Comparison of ENCODE assay signal across 23 cellular contexts in genomic region chr16:4989391-4990006, GRCh38. TPM values are rescaled to one million over a fixed set of nuclear protein-coding genes. Genes with fewer than 3 reads are reported as not detected.
"Had no signal": no experiment of that assay in that cellular context is flagged by ENCODE, and none has a peak within 500 bp of the region (broad histone marks: within the 10 kb centered on the region; RNA-seq: fewer than 3 reads in every experiment).

No MANE protein-coding gene starts in this region.

- H3K4me3 Mint-ChIP-seq: activated naive CD8-positive, alpha-beta T cell treated with anti-CD3 and anti-CD28 coated beads for 36 hours; dendritic cell treated with granulocyte-macrophage colony-stimulating factor and Interleukin-4, amounts not matched to agents 40 ng/mL and 50 ng/mL, for 4 days; stimulated activated memory B cell treated with anti-CD40 and anti-IgM and Interleukin-4, amounts not matched to agents 10 μg/mL and 1 μg/mL and 100 μg/mL, for 72 hours; WTC11 had no signal

- ATAC-seq: foreskin keratinocyte; left lobe of liver; naive thymus-derived CD8-positive, alpha-beta T cell; stimulated activated memory B cell treated with anti-CD40 and anti-IgM and Interleukin-4, amounts not matched to agents 10 μg/mL and 1 μg/mL and 100 μg/mL, for 72 hours; WTC11 had no signal

- H3K27me3 ChIP-seq: testis had no signal

- H3K4me1 Mint-ChIP-seq: activated naive CD8-positive, alpha-beta T cell treated with anti-CD3 and anti-CD28 coated beads for 36 hours; neural progenitor cell; stimulated activated memory B cell treated with anti-CD40 and anti-IgM and Interleukin-4, amounts not matched to agents 10 μg/mL and 1 μg/mL and 100 μg/mL, for 72 hours; WTC11 had no signal

- DNase-seq: activated naive CD8-positive, alpha-beta T cell treated with anti-CD3 and anti-CD28 coated beads for 36 hours; activated T-cell treated with anti-CD3 and anti-CD28 coated beads, Interleukin-2, amount 50 U/mL, for 1 hour; amniotic stem cell; effector CD8-positive, alpha-beta T cell; erythroblast; foreskin keratinocyte; naive thymus-derived CD8-positive, alpha-beta T cell; sigmoid colon; stimulated activated CD4-positive, alpha-beta T cell treated with anti-CD3 and anti-CD28 coated beads, Interleukin-15, amount 100 ng/mL, for 24 hours; T-helper 9 cell; testis; trophoblast cell had no signal

- H3K36me3 Mint-ChIP-seq: activated naive CD8-positive, alpha-beta T cell treated with anti-CD3 and anti-CD28 coated beads for 36 hours; naive thymus-derived CD8-positive, alpha-beta T cell; neural progenitor cell; stimulated activated memory B cell treated with anti-CD40 and anti-IgM and Interleukin-4, amounts not matched to agents 10 μg/mL and 1 μg/mL and 100 μg/mL, for 72 hours; WTC11 had no signal

- H3K27ac ChIP-seq: foreskin keratinocyte, neural progenitor cell, sigmoid colon, testis, vagina had no signal

- H3K4me1 ChIP-seq: foreskin keratinocyte, neural progenitor cell, testis had no signal

- H3K27ac Mint-ChIP-seq: activated naive CD8-positive, alpha-beta T cell treated with anti-CD3 and anti-CD28 coated beads for 36 hours; dendritic cell treated with granulocyte-macrophage colony-stimulating factor and Interleukin-4, amounts not matched to agents 40 ng/mL and 50 ng/mL, for 4 days; naive thymus-derived CD8-positive, alpha-beta T cell; neural progenitor cell; stimulated activated memory B cell treated with anti-CD40 and anti-IgM and Interleukin-4, amounts not matched to agents 10 μg/mL and 1 μg/mL and 100 μg/mL, for 72 hours; WTC11 had no signal

- H3K9me3 Mint-ChIP-seq: dendritic cell treated with granulocyte-macrophage colony-stimulating factor and Interleukin-4, amounts not matched to agents 40 ng/mL and 50 ng/mL, for 4 days had no signal

- H3K36me3 ChIP-seq: neural progenitor cell, sigmoid colon, vagina had no signal

- H3K9me3 ChIP-seq: sigmoid colon, testis, vagina had no signal

- H3K4me3 ChIP-seq: lung, neural progenitor cell, sigmoid colon, smooth muscle cell, testis, vagina had no signal

RNA-seq across cellular contexts. Expression of gene SEC14L5, which starts 31.4 kb away (rescaled TPM):
- total RNA-seq: foreskin keratinocyte; glomerular endothelial cell; kidney epithelial cell; naive thymus-derived CD8-positive, alpha-beta T cell; smooth muscle cell; T-helper 1 cell treated with Interleukin-12 subunit alpha and Interleukin-12 subunit beta and Interleukin-4 antibody, amounts not matched to agents 30 ng/mL and 1 ng/mL, for 36 hours had no signal

RNA-seq across cellular contexts. Expression of gene PPL, which starts 52.6 kb away (rescaled TPM):
- total RNA-seq: activated naive CD8-positive, alpha-beta T cell treated with anti-CD3 and anti-CD28 coated beads for 36 hours; naive thymus-derived CD8-positive, alpha-beta T cell; T-helper 1 cell treated with Interleukin-12 subunit alpha and Interleukin-12 subunit beta and Interleukin-4 antibody, amounts not matched to agents 30 ng/mL and 1 ng/mL, for 36 hours had no signal
